In genomic region chr1:233112184-233113008, GRCh38 we compare ENCODE assay signal across 9 cellular contexts.
DNase-seq lines count a peak whose midpoint lies in the region; ATAC-seq and TF ChIP-seq lines count a peak whose summit lies in the region.
"Had no signal": no experiment of that assay in that cellular context is flagged by ENCODE, and none has a peak within 500 bp of the region (broad histone marks: within the 10 kb centered on the region; RNA-seq: fewer than 3 reads in every experiment).

No MANE protein-coding gene starts in this region.

- peaks cover 15% of the 10 kb centered on the region for H3K36me3 Mint-ChIP-seq in activated naive CD4-positive, alpha-beta T cell treated with anti-CD3 and anti-CD28 coated beads, Interleukin-2, amount 10 ng/mL, durations not matched to agents 7 days and 5 days
- peaks cover 22 to 32% of the 10 kb centered on the region in 2 donors for H3K36me3 Mint-ChIP-seq in activated naive CD4-positive, alpha-beta T cell treated with anti-CD3 and anti-CD28 coated beads, Interleukin-2, amount 50 U/mL, for 72 hours

- in situ Hi-C loops in transverse colon (cut with MboI; ENCODE audit: low pct_ligation_motif_present in 1 of 4, low pct_unique_long_range_greater_than_20kb in 1 of 4, low sequenced_read_pairs in 3 of 4): no loop called here

- no peak overlapping the region for H3K4me3 ChIP-seq in transverse colon

- WGBS in transverse colon (ENCODE audit: low coverage in 1 of 2), 2 donors: 72 to 84% methylated on average over 5 to 6 of the region's 6 CpGs

- H3K4me1 Mint-ChIP-seq in activated naive CD4-positive, alpha-beta T cell treated with anti-CD3 and anti-CD28 coated beads, Interleukin-2, amount 10 ng/mL, durations not matched to agents 7 days and 5 days: peaks cover 21% of the 10 kb centered on the region

- peaks cover 0 to 12% (median 0%) of the 10 kb centered on the region in 4 donors for H3K4me1 ChIP-seq in transverse colon

- H3K27me3 Mint-ChIP-seq in activated naive CD4-positive, alpha-beta T cell treated with anti-CD3 and anti-CD28 coated beads, Interleukin-2, amount 10 ng/mL, durations not matched to agents 7 days and 5 days: no peaks in the 10 kb centered on the region
- H3K27me3 Mint-ChIP-seq: memory B cell had no signal

- TF ChIP-seq CTCF in transverse colon (IDR thresholded peaks at IDR 0.05): no peak

- no peak for ATAC-seq in activated naive CD4-positive, alpha-beta T cell treated with anti-CD3 and anti-CD28 coated beads, Interleukin-2, amount 50 U/mL, for 72 hours
- no peak for ATAC-seq in HG03442 (IDR thresholded peaks at IDR 0.05; ENCODE audit: unreplicated experiment)

- intact Hi-C loops in transverse colon (cut with DNase I; ENCODE audit: low total_unique reads): no loop called here

- H3K4me3 Mint-ChIP-seq in activated naive CD4-positive, alpha-beta T cell treated with anti-CD3 and anti-CD28 coated beads, Interleukin-2, amount 10 ng/mL, durations not matched to agents 7 days and 5 days: no peak overlapping the region
- H3K4me3 Mint-ChIP-seq: memory B cell had no signal

- no peaks in the 10 kb centered on the region for H3K36me3 ChIP-seq in transverse colon

- peak overlapping the region; percentile 71 for H3K27ac ChIP-seq in angular gyrus (ENCODE audit: low read depth, low read length)
- peak overlapping the region; percentile 18 to 65 (median 62) for H3K27ac ChIP-seq in transverse colon

- DNase-seq in activated naive CD4-positive, alpha-beta T cell treated with anti-CD3 and anti-CD28 coated beads, Interleukin-2, amount 10 ng/mL, durations not matched to agents 7 days and 5 days: no peak
- DNase-seq in activated naive CD4-positive, alpha-beta T cell treated with anti-CD3 and anti-CD28 coated beads, Interleukin-2, amount 50 U/mL, for 72 hours (ENCODE audit: low spot score in 2 of 2): no peak
- DNase-seq in iris pigment epithelial cell (ENCODE audit: low read depth) (peak; percentile 36), transverse colon (no peak), NOMO-1 treated with dmso at 0.1 percent for 144 hours (lab: John Stamatoyannopoulos, UW; ENCODE audit: unreplicated experiment) (no peak), pons (ENCODE audit: low spot score) (no peak)

- no peaks in the 10 kb centered on the region for H3K9me3 ChIP-seq in transverse colon

- H3K27ac Mint-ChIP-seq in activated naive CD4-positive, alpha-beta T cell treated with anti-CD3 and anti-CD28 coated beads, Interleukin-2, amount 10 ng/mL, durations not matched to agents 7 days and 5 days: peak overlapping the region; percentile 30
- H3K27ac Mint-ChIP-seq in activated naive CD4-positive, alpha-beta T cell treated with anti-CD3 and anti-CD28 coated beads, Interleukin-2, amount 50 U/mL, for 72 hours: no peak overlapping the region
- H3K27ac Mint-ChIP-seq: memory B cell had no signal

- no peak for TF ChIP-seq POLR2A in transverse colon (IDR thresholded peaks at IDR 0.05)

- CTCF ChIA-PET in activated naive CD4-positive, alpha-beta T cell treated with anti-CD3 and anti-CD28 coated beads, Interleukin-2, amount 10 ng/mL, durations not matched to agents 7 days and 5 days (lab: Charles Lee): interaction anchor here (0.8 kb wide), 1 partner anchor 477 kb away, joined by 3 read pairs; no protein-coding TSS in a partner anchor

- no peaks in the 10 kb centered on the region for H3K9me3 Mint-ChIP-seq in activated naive CD4-positive, alpha-beta T cell treated with anti-CD3 and anti-CD28 coated beads, Interleukin-2, amount 10 ng/mL, durations not matched to agents 7 days and 5 days
- no peaks in the 10 kb centered on the region for H3K9me3 Mint-ChIP-seq in activated naive CD4-positive, alpha-beta T cell treated with anti-CD3 and anti-CD28 coated beads, Interleukin-2, amount 50 U/mL, for 72 hours
- H3K9me3 Mint-ChIP-seq: memory B cell had no signal

- no peak for TF ChIP-seq EP300 in transverse colon (IDR thresholded peaks at IDR 0.05; ENCODE audit: low read depth)

- H3K27me3 ChIP-seq in transverse colon: no peaks in the 10 kb centered on the region
